ENCODE assay signal across 10 cellular contexts in the genomic region with DNA sequence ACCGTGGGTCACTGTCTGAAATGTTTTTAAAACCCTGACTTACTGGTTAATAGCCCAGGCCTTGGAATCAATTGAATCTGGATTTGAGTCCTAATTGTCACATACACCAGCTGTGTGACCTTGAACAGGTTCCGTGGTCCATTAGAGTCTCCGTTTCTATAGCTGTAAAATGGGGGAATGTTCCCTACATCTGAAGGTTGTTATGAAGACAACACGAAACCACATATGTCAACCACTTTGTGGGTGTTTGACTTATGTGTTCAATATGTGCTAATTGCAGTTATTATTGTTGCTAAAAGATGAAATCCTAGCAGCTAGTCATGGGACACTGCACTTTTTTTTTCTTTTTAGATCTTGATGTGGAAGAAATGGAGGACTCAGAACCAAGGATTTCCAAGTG. TPM values are rescaled to one million over a fixed set of nuclear protein-coding genes. Genes with fewer than 3 reads are reported as not detected.
A peak's percentile ranks its signal among the peaks of the same experiment; 100 is the strongest.
DNase-seq lines count a peak whose midpoint lies in the region; ATAC-seq and TF ChIP-seq lines count a peak whose summit lies in the region.
"Had no signal": no experiment of that assay in that cellular context is flagged by ENCODE, and none has a peak within 500 bp of the region (broad histone marks: within the 10 kb centered on the region; RNA-seq: fewer than 3 reads in every experiment).

No MANE protein-coding gene starts in this region.

- CTCF ChIA-PET in activated CD4-positive, alpha-beta T cell treated with anti-CD3 and anti-CD28 coated beads for 36 hours (lab: Charles Lee): interaction anchor here (0.7 to 1.6 kb wide), 9 partner anchors 9 to 109 kb away, joined by 3 to 8 read pairs (median 4); no protein-coding TSS in a partner anchor
- CTCF ChIA-PET in GM10248 (lab: Yijun Ruan, JAX): interaction anchor here (0.8 to 3.6 kb wide), 13 partner anchors 10 to 92 kb away, joined by 3 to 17 read pairs (median 5); no protein-coding TSS in a partner anchor

- peaks cover 0 to 33% of the 10 kb centered on the region in 2 donors for H3K36me3 ChIP-seq in adrenal gland (replicated peaks in 1 of 2)
- peaks cover 47% of the 10 kb centered on the region for H3K36me3 ChIP-seq in lower lobe of right lung
- H3K36me3 ChIP-seq in testis (ENCODE audit: low read depth, missing control alignments): no peaks in the 10 kb centered on the region

- intact Hi-C loops in activated CD4-positive, alpha-beta T cell treated with anti-CD3 and anti-CD28 coated beads for 36 hours (cut with DNase I, micrococcal nuclease): loop anchor here (2.0 to 10.0 kb wide), 4 partner anchors 33 to 1599 kb away; partner anchors contain the start of genes SLC25A36 (in 1 of the 2) and U2SURP (in 1 of the 2)
- intact Hi-C loops in adrenal gland (cut with DNase I): no loop called here
- intact Hi-C loops in lower lobe of right lung (cut with DNase I): no loop called here
- intact Hi-C loops in testis (cut with DNase I; ENCODE audit: low total_unique reads): no loop called here

- no peaks in the 10 kb centered on the region for H3K9me3 Mint-ChIP-seq in activated CD4-positive, alpha-beta T cell treated with anti-CD3 and anti-CD28 coated beads for 36 hours (ENCODE audit: low read depth)

- H3K36me3 Mint-ChIP-seq in activated CD4-positive, alpha-beta T cell treated with anti-CD3 and anti-CD28 coated beads for 36 hours (ENCODE audit: low read depth): peaks cover 33% of the 10 kb centered on the region

- TF ChIP-seq POLR2A in adrenal gland (IDR thresholded peaks at IDR 0.05): no peak
- no peak for TF ChIP-seq POLR2A in testis (IDR thresholded peaks at IDR 0.05)

- H3K27ac Mint-ChIP-seq in activated CD4-positive, alpha-beta T cell treated with anti-CD3 and anti-CD28 coated beads for 36 hours: peak overlapping the region; percentile 71

- H3K4me1 Mint-ChIP-seq in activated CD4-positive, alpha-beta T cell treated with anti-CD3 and anti-CD28 coated beads for 36 hours: peaks cover 65% of the 10 kb centered on the region

- TF ChIP-seq CTCF in adrenal gland (IDR thresholded peaks at IDR 0.05) (no peak), lower lobe of right lung (IDR thresholded peaks at IDR 0.05) (no peak), testis (IDR thresholded peaks at IDR 0.05) (no peak), GM10248 (IDR thresholded peaks at IDR 0.05; ENCODE audit: control extremely low read depth, extremely low read depth, low read depth, missing control alignments) (no peak)

- DNase-seq in activated CD4-positive, alpha-beta T cell treated with anti-CD3 and anti-CD28 coated beads for 36 hours: no peak
- DNase-seq in activated CD4-positive, alpha-beta T cell treated with anti-CD3 and anti-CD28 coated beads for 48 hours: no peak
- DNase-seq in adrenal gland (no peak), lower lobe of right lung (no peak), testis (no peak), GM10248 (ENCODE audit: extremely low spot score) (no peak), NCI-H2107 (lab: John Stamatoyannopoulos, UW) (no peak), NCI-H1694 treated with DMSO at 0.1 percent for 48 hours (lab: John Stamatoyannopoulos, UW) (no peak)
- DNase-seq: trophoblast cell had no signal

- H3K27me3 Mint-ChIP-seq in activated CD4-positive, alpha-beta T cell treated with anti-CD3 and anti-CD28 coated beads for 36 hours: no peaks in the 10 kb centered on the region

- H3K27me3 ChIP-seq in adrenal gland (no peaks in the 10 kb centered on the region), lower lobe of right lung (ENCODE audit: low read depth) (no peaks in the 10 kb centered on the region), testis (no peaks in the 10 kb centered on the region)

- POLR2A ChIA-PET in activated CD4-positive, alpha-beta T cell treated with anti-CD3 and anti-CD28 coated beads for 36 hours (lab: Charles Lee): no interaction called here
- POLR2A ChIA-PET in GM10248 (lab: Yijun Ruan, JAX): no interaction called here

- H3K4me3 Mint-ChIP-seq in activated CD4-positive, alpha-beta T cell treated with anti-CD3 and anti-CD28 coated beads for 36 hours: peak overlapping the region; percentile 36

- H3K27ac ChIP-seq in adrenal gland: peak overlapping the region; percentile 95 to 99 (median 98)
- peak overlapping the region; percentile 99 for H3K27ac ChIP-seq in lower lobe of right lung
- peak overlapping the region; percentile 96 to 99 for H3K27ac ChIP-seq in testis
- H3K27ac ChIP-seq: KMS-11 had no signal

- peaks cover 70 to 79% of the 10 kb centered on the region in 2 donors for H3K4me1 ChIP-seq in adrenal gland (replicated peaks in 1 of 2)
- peaks cover 88% of the 10 kb centered on the region for H3K4me1 ChIP-seq in lower lobe of right lung
- peaks cover 19% of the 10 kb centered on the region for H3K4me1 ChIP-seq in testis

- H3K4me3 ChIP-seq in adrenal gland (peak overlapping the region in 1 of 4 donors; percentile 89), lower lobe of right lung (peak overlapping the region; percentile 75), testis (peak overlapping the region; percentile 77 to 85)

- H3K9me3 ChIP-seq in adrenal gland (replicated peaks in 1 of 3): no peaks in the 10 kb centered on the region
- H3K9me3 ChIP-seq in lower lobe of right lung: no peaks in the 10 kb centered on the region
- no peaks in the 10 kb centered on the region for H3K9me3 ChIP-seq in testis

- no peak for ATAC-seq in activated CD4-positive, alpha-beta T cell treated with anti-CD3 and anti-CD28 coated beads for 36 hours
- ATAC-seq in lower lobe of right lung: no peak

- WGBS in adrenal gland, 4 donors: 37 to 57% (median 44%) methylated on average over 4 of the region's 4 CpGs
- 30 to 34% methylated on average over 4 of the region's 4 CpGs for WGBS in testis, 2 donors

RNA-seq across cellular contexts. Expression of gene ZBTB38, which starts 35.3 kb away (rescaled TPM):
- 10 to 100 TPM; 21.3 to 22.0 TPM for total RNA-seq in activated CD4-positive, alpha-beta T cell treated with anti-CD3 and anti-CD28 coated beads for 36 hours
- total RNA-seq in adrenal gland: 100 to 1,000 TPM; 116 to 231 (median 167) TPM
- polyA plus RNA-seq in adrenal gland: 10 to 100 TPM; 12.0 to 73.9 (median 14.5) TPM
- 89.6 TPM for total RNA-seq in lower lobe of right lung
- total RNA-seq in testis: 100 to 1,000 TPM; 131 to 167 TPM
- 66.7 TPM for polyA plus RNA-seq in testis (ENCODE audit: insufficient read depth, low read depth, low replicate concordance)

Comparison
In these comparisons a context has a peak if more than half of its experiments do, and no peak if none do; other contexts are left out.
1. intact Hi-C loops: an anchor here in activated CD4-positive, alpha-beta T cell treated with anti-CD3 and anti-CD28 coated beads for 36 hours (2.0 to 10.0 kb wide); none called in adrenal gland, lower lobe of right lung and testis.